In the genomic region with DNA sequence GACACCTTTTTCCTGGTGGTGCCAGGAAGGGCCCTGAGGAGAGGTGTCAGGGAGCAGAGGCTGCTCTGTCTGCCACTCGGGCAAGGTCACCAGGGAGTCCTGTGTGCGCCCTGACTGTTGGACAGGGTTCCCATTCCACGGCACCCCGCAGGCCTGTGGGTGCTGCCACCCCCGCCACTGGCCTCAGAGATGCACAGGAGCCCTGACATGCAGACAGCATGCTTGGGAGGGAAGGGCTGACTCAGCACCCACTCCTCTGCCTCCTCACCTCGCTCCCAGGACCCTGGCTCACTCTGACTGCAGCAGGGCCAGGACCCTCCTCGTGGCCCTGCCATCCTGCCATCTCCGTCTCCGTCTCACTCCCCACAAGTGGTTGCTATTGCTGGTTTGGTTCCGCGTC, we compare ENCODE assay signal across 20 cellular contexts.
"Had no signal": no experiment of that assay in that cellular context is flagged by ENCODE, and none has a peak within 500 bp of the region (broad histone marks: within the 10 kb centered on the region; RNA-seq: fewer than 3 reads in every experiment).

No MANE protein-coding gene starts in this region.

- H3K27ac Mint-ChIP-seq: nephron had no signal

- H3K27ac ChIP-seq: dorsolateral prefrontal cortex, heart left ventricle, ovary, suprapubic skin, tibial artery, upper lobe of left lung, uterus had no signal

- H3K4me3 Mint-ChIP-seq: naive B cell, nephron had no signal

- H3K4me1 Mint-ChIP-seq: nephron had no signal

- H3K27me3 ChIP-seq: dorsolateral prefrontal cortex, heart left ventricle, ovary, suprapubic skin, tibial artery, upper lobe of left lung, uterus had no signal

- H3K4me3 ChIP-seq: dorsolateral prefrontal cortex, heart left ventricle, ovary, smooth muscle cell, suprapubic skin, tibial artery, upper lobe of left lung, uterus had no signal

- H3K36me3 ChIP-seq: ovary, uterus had no signal

- H3K27me3 Mint-ChIP-seq: naive B cell had no signal

- DNase-seq: cortex of kidney; dorsolateral prefrontal cortex; effector CD8-positive, alpha-beta T cell; heart left ventricle; hippocampal formation; kidney glomerular epithelial cell; mesendoderm; naive B cell; ovary; right cardiac atrium; stimulated activated CD4-positive, alpha-beta T cell treated with anti-CD3 and anti-CD28 coated beads, Interleukin-2, amount 100 ng/mL, for 48 hours; stimulated activated naive CD8-positive, alpha-beta T cell treated with anti-CD3 and anti-CD28 coated beads, Interleukin-15, Interleukin-2, amounts not matched to agents 100 U/mL and 50 U/mL, for 24 hours; tibial artery; upper lobe of left lung; uterus had no signal

- FAIRE-seq: frontal cortex, islet of Langerhans had no signal

- H3K4me1 ChIP-seq: suprapubic skin, tibial artery, upper lobe of left lung, uterus had no signal

- H3K9me3 Mint-ChIP-seq: naive B cell, nephron had no signal

- ATAC-seq: heart left ventricle; right cardiac atrium; stimulated activated naive CD8-positive, alpha-beta T cell treated with anti-CD3 and anti-CD28 coated beads, Interleukin-15, Interleukin-2, amounts not matched to agents 100 U/mL and 50 U/mL, for 24 hours had no signal

- H3K9me3 ChIP-seq: heart left ventricle, ovary, suprapubic skin, tibial artery, upper lobe of left lung, uterus had no signal

- H3K4me2 ChIP-seq: smooth muscle cell had no signal
